12 cellular contexts compared by ENCODE assay signal in genomic region chr1:156857532-156857931, GRCh38. TPM values are rescaled to one million over a fixed set of nuclear protein-coding genes. Genes with fewer than 3 reads are reported as not detected.
"Had no signal": no experiment of that assay in that cellular context is flagged by ENCODE, and none has a peak within 500 bp of the region (broad histone marks: within the 10 kb centered on the region; RNA-seq: fewer than 3 reads in every experiment).

No MANE protein-coding gene starts in this region.

- H3K4me3 ChIP-seq: GM23248, HAP-1 had no signal

- H3K36me3 ChIP-seq: HAP-1 had no signal

- H3K9ac ChIP-seq: GM23248 had no signal

- H3K9me3 ChIP-seq: HAP-1 had no signal

- DNase-seq: GM23248, GOT3, H7, HFFc6, KG1 had no signal

- H3K27ac ChIP-seq: GM23248, HL-60 had no signal

- H2AFZ ChIP-seq: GM23248 had no signal

- ATAC-seq: HCT116, HepG2 had no signal

- FAIRE-seq: HepG2 had no signal

RNA-seq across cellular contexts. Expression of gene INSRR, which starts 1.4 kb away (rescaled TPM):
- total RNA-seq: GM23248, H4, H7, HepG2, HFFc6, HT1080 had no signal
- polyA plus RNA-seq: HepG2, IgD-negative memory B cell had no signal

RNA-seq across cellular contexts. Expression of gene NTRK1, which starts 3.1 kb away (rescaled TPM):
- total RNA-seq: HepG2 had no signal
- polyA plus RNA-seq: HepG2, IgD-negative memory B cell had no signal

RNA-seq across cellular contexts. Expression of gene PEAR1, which starts 36.0 kb away (rescaled TPM):
- total RNA-seq: H4 had no signal
- polyA plus RNA-seq: IgD-negative memory B cell had no signal

RNA-seq across cellular contexts. Expression of gene SH2D2A, which starts 40.9 kb away (rescaled TPM):
- total RNA-seq: GM23248 had no signal
